Comparison of ENCODE assay signal across 1 cellular context in genomic region chr3:147462856-147463255, GRCh38.
TF ChIP-seq lines count a peak whose summit lies in the region.

No MANE protein-coding gene starts in this region.

TF ChIP-seq in GM23338, 12 proteins besides CTCF, POLR2A, EP300 and RAD21 (continued from another document):
- no peak for TF ChIP-seq STAT1 (IDR thresholded peaks at IDR 0.05; ENCODE audit: unreplicated experiment)
- no peak for TF ChIP-seq EZH2phosphoT487 (IDR thresholded peaks at IDR 0.05; ENCODE audit: unreplicated experiment)
- TF ChIP-seq POLR2AphosphoS5 (IDR thresholded peaks at IDR 0.05; ENCODE audit: low read depth): no peak
- no peak for TF ChIP-seq ZNF462 (CRISPR knock-in tag; IDR thresholded peaks at IDR 0.05)
- TF ChIP-seq ZNF331 (CRISPR knock-in tag; IDR thresholded peaks at IDR 0.05; ENCODE audit: low read depth): no peak
